Comparison of ENCODE assay signal across 1 cellular context in genomic region chr2:29616569-29616968, GRCh38.
TF ChIP-seq lines count a peak whose summit lies in the region.

No MANE protein-coding gene starts in this region.

TF ChIP-seq in SK-N-SH treated with all-trans-retinoic acid at 6 μM for 48 hours, 23 proteins besides CTCF, POLR2A, EP300 and RAD21 (continued from another document):
- no peak for TF ChIP-seq CSRNP3 (CRISPR knock-in tag; IDR thresholded peaks at IDR 0.05)
- no peak for TF ChIP-seq ZFP30 (CRISPR knock-in tag; IDR thresholded peaks at IDR 0.05)
